1 cellular context compared by ENCODE assay signal in genomic region chr11:9568161-9568853, GRCh38.
TF ChIP-seq lines count a peak whose summit lies in the region.

No MANE protein-coding gene starts in this region.

TF ChIP-seq in SK-N-SH treated with all-trans-retinoic acid at 6 μM for 48 hours, 23 proteins besides CTCF, POLR2A, EP300 and RAD21 (continued from another document):
- TF ChIP-seq ZFP30 (CRISPR knock-in tag; IDR thresholded peaks at IDR 0.05) (no peak), PPARA (CRISPR knock-in tag; IDR thresholded peaks at IDR 0.05; ENCODE audit: borderline replicate concordance) (no peak), TCF4 (CRISPR knock-in tag; IDR thresholded peaks at IDR 0.05; ENCODE audit: borderline replicate concordance) (no peak), CSDC2 (CRISPR knock-in tag; IDR thresholded peaks at IDR 0.05) (no peak), BACH2 (CRISPR knock-in tag; IDR thresholded peaks at IDR 0.05; ENCODE audit: borderline replicate concordance) (no peak), TOX (CRISPR knock-in tag; IDR thresholded peaks at IDR 0.05; ENCODE audit: borderline replicate concordance) (no peak), ZNF70 (CRISPR knock-in tag; IDR thresholded peaks at IDR 0.05) (no peak), ZNF8 (CRISPR knock-in tag; IDR thresholded peaks at IDR 0.05) (no peak)
TF ChIP-seq in SK-N-SH treated with all-trans-retinoic acid at 6 μM for 48 hours: peak in this region for 0.
